ENCODE assay signal across 31 cellular contexts in the genomic region with DNA sequence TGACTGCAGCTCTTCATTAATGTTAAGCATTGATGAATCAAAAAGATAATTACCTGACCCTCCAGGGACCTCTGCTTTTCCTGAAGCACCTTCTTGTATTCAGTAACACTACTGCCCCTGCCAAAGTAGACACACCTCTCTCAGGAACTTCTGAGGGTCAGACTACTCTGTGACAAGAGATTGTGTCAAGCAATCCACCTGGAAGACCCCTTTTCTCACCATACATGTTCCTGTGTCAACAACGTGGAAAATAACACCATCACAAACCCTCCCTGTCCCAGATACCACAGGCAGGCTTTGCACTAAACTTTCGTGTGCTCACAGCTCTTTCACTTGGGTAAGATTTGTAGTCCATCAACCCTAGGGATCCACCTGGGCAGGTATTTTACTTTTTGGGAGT. TPM values are rescaled to one million over a fixed set of nuclear protein-coding genes. Genes with fewer than 3 reads are reported as not detected.
DNase-seq lines count a peak whose midpoint lies in the region; ATAC-seq lines count a peak whose summit lies in the region.
"Had no signal": no experiment of that assay in that cellular context is flagged by ENCODE, and none has a peak within 500 bp of the region (broad histone marks: within the 10 kb centered on the region; RNA-seq: fewer than 3 reads in every experiment).

No MANE protein-coding gene starts in this region.

- DNase-seq in SJSA1 (ENCODE audit: low read depth in 1 of 2, low spot score in 2 of 2): peak; percentile 77 to 86
- DNase-seq: 8988T; ACHN; AML-193; BE2C; C1 segment of cervical spinal cord; Caco-2; Calu3; CD4-positive, alpha-beta memory T cell; CD4-positive, alpha-beta T cell; CD4-positive, CD25-positive, alpha-beta regulatory T cell; CD8-positive, alpha-beta memory T cell; CD8-positive, alpha-beta T cell; COR-L47; DMS 273 treated with DMSO at 0.1 percent for 48 hours; DMS153; DMS53; DMS79; DMS79 treated with DMSO at 0.1 percent for 48 hours; DND-41; EL had no signal

- H3K4me3 ChIP-seq in SJSA1: no peak overlapping the region
- H3K4me3 ChIP-seq: A549; BLaER1; BLaER1 treated with 17β-estradiol and CSF1 and Interleukin-3, amounts not matched to agents 10 nM and 100 nM had no signal

- H3K4me1 ChIP-seq in SJSA1 (replicated peaks): no peaks in the 10 kb centered on the region
- H3K4me1 ChIP-seq: A549; BE2C; BLaER1; BLaER1 treated with 17β-estradiol and CSF1 and Interleukin-3, amounts not matched to agents 10 nM and 100 nM; Caco-2 had no signal

- no peak overlapping the region for H3K27ac ChIP-seq in SJSA1
- H3K27ac ChIP-seq: 22Rv1; A549; BLaER1; BLaER1 treated with 17β-estradiol and CSF1 and Interleukin-3, amounts not matched to agents 10 nM and 100 nM; C4-2B had no signal

- peaks cover 54% of the 10 kb centered on the region for H3K27me3 ChIP-seq in SJSA1 (replicated peaks)
- H3K27me3 ChIP-seq: BE2C; BLaER1; BLaER1 treated with 17β-estradiol and CSF1 and Interleukin-3, amounts not matched to agents 10 nM and 100 nM had no signal

- peaks cover 46% of the 10 kb centered on the region for H3K9me3 ChIP-seq in SJSA1 (replicated peaks)
- H3K9me3 ChIP-seq: A549, BE2C had no signal

- no peak for ATAC-seq in HG03520 (IDR thresholded peaks at IDR 0.05; ENCODE audit: unreplicated experiment)
- ATAC-seq: A549; CD8-positive, alpha-beta T cell had no signal

- H3K36me3 ChIP-seq in SJSA1: no peaks in the 10 kb centered on the region
- H3K36me3 ChIP-seq: BE2C; BLaER1; BLaER1 treated with 17β-estradiol and CSF1 and Interleukin-3, amounts not matched to agents 10 nM and 100 nM had no signal

RNA-seq across cellular contexts. Expression of a gene that starts 13.2 kb away (rescaled TPM):
- 0.21 TPM in 1 of 2 replicates, not detected in the other for total RNA-seq in SJSA1 (2014; rRNA removed; shearing (Covaris generic))
- total RNA-seq: A172; A673; B cell; Caco-2; Calu3; CD4-positive, alpha-beta memory T cell; CD4-positive, alpha-beta T cell; CD4-positive, CD25-positive, alpha-beta regulatory T cell; CD8-positive, alpha-beta memory T cell; CD8-positive, alpha-beta T cell; Daoy had no signal

RNA-seq across cellular contexts. Expression of a gene that starts 31.9 kb away (rescaled TPM):
- total RNA-seq in SJSA1 (2014; rRNA removed; shearing (Covaris generic)): 0.08 TPM in 1 of 2 replicates, not detected in the other
- total RNA-seq: A172; A673; B cell; Caco-2; Calu3; CD4-positive, alpha-beta memory T cell; CD4-positive, alpha-beta T cell; CD4-positive, CD25-positive, alpha-beta regulatory T cell; CD8-positive, alpha-beta memory T cell; CD8-positive, alpha-beta T cell; Daoy had no signal

RNA-seq across cellular contexts. Expression of a gene that starts 49.9 kb away (rescaled TPM):
- not detected in 2 replicates for total RNA-seq in SJSA1 (2014; rRNA removed; shearing (Covaris generic))
- total RNA-seq: A172; A673; B cell; Calu3; CD4-positive, alpha-beta memory T cell; CD4-positive, alpha-beta T cell; CD4-positive, CD25-positive, alpha-beta regulatory T cell; CD8-positive, alpha-beta memory T cell; CD8-positive, alpha-beta T cell; Daoy had no signal
